ENCODE assay signal across 1 cellular context in the genomic region with DNA sequence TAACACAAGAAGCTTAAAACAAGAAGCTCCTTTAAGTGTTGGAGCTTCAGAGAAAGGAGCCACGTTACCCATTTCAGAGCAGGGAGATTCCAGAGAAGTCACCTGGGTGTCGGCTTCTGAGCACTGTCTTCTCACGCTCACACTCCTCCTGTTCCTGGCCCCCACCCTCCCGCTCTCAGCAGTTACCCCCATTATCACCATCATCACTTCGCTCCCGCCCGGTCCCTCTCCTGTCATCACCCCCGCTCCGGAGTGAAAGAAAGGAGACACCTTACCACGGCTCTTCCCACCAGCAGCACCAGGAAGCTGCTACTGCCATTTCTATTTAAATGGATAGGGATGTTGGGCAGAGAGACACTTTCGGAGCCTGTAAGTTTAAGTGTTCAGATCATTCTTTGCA.
TF ChIP-seq lines count a peak whose summit lies in the region.

No MANE protein-coding gene starts in this region.

TF ChIP-seq in GM23338, 12 proteins besides CTCF, POLR2A, EP300 and RAD21 (continued from another document):
- TF ChIP-seq, protein P1, sequence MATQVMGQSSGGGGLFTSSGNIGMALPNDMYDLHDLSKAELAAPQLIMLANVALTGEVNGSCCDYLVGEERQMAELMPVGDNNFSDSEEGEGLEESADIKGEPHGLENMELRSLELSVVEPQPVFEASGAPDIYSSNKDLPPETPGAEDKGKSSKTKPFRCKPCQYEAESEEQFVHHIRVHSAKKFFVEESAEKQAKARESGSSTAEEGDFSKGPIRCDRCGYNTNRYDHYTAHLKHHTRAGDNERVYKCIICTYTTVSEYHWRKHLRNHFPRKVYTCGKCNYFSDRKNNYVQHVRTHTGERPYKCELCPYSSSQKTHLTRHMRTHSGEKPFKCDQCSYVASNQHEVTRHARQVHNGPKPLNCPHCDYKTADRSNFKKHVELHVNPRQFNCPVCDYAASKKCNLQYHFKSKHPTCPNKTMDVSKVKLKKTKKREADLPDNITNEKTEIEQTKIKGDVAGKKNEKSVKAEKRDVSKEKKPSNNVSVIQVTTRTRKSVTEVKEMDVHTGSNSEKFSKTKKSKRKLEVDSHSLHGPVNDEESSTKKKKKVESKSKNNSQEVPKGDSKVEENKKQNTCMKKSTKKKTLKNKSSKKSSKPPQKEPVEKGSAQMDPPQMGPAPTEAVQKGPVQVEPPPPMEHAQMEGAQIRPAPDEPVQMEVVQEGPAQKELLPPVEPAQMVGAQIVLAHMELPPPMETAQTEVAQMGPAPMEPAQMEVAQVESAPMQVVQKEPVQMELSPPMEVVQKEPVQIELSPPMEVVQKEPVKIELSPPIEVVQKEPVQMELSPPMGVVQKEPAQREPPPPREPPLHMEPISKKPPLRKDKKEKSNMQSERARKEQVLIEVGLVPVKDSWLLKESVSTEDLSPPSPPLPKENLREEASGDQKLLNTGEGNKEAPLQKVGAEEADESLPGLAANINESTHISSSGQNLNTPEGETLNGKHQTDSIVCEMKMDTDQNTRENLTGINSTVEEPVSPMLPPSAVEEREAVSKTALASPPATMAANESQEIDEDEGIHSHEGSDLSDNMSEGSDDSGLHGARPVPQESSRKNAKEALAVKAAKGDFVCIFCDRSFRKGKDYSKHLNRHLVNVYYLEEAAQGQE (IDR thresholded peaks at IDR 0.05; ENCODE audit: unreplicated experiment): no peak
- TF ChIP-seq EZH2phosphoT487 (IDR thresholded peaks at IDR 0.05; ENCODE audit: unreplicated experiment): no peak
TF ChIP-seq in GM23338: peak in this region for 0.
